8 cellular contexts compared by ENCODE assay signal in genomic region chr20:8790442-8791074, GRCh38.
DNase-seq lines count a peak whose midpoint lies in the region; ATAC-seq and TF ChIP-seq lines count a peak whose summit lies in the region.

No MANE protein-coding gene starts in this region.

- WGBS in lower leg skin, 2 donors: 45 to 50% methylated on average over 5 of the region's 5 CpGs

- intact Hi-C loops in lower leg skin (cut with DNase I; ENCODE audit: low total_unique reads): no loop called here

- TF ChIP-seq CTCF in lower leg skin (IDR thresholded peaks at IDR 0.05): peak in 2 of 3 donors; percentile 72 to 95

- TF ChIP-seq POLR2A in lower leg skin (IDR thresholded peaks at IDR 0.05): no peak

- DNase-seq in COLO829 (ENCODE audit: low spot score): peak; percentile 32
- DNase-seq in NCI-H748 treated with DMSO at 0.1 percent for 48 hours (lab: John Stamatoyannopoulos, UW): peak; percentile 60
- DNase-seq in cerebellum (ENCODE audit: low spot score): peak; percentile 56
- peak in 1 of 2 donors; percentile 32 for DNase-seq in lower leg skin (ENCODE audit: low spot score in 2 of 2)
- DNase-seq in stimulated activated naive CD4-positive, alpha-beta T cell treated with Interleukin-2 at 50 U/mL for 16 hours (lab: John Stamatoyannopoulos, UW): no peak
- DNase-seq in stimulated activated naive CD4-positive, alpha-beta T cell (lab: John Stamatoyannopoulos, UW): no peak

- H3K4me3 ChIP-seq in lower leg skin (ENCODE audit: low read depth, poor library complexity, severe bottlenecking): no peak overlapping the region

- ATAC-seq in GM18511 (IDR thresholded peaks at IDR 0.05; ENCODE audit: unreplicated experiment) (peak; percentile 82), HG03139 (IDR thresholded peaks at IDR 0.05; ENCODE audit: unreplicated experiment) (peak; percentile 88)

Comparison
In these comparisons a context has a peak if more than half of its experiments do, and no peak if none do; other contexts are left out.
1. DNase-seq: peak in COLO829 (single experiment), NCI-H748 treated with DMSO at 0.1 percent for 48 hours (single experiment) and cerebellum (single experiment); none in stimulated activated naive CD4-positive, alpha-beta T cell treated with Interleukin-2 at 50 U/mL for 16 hours (single experiment) and stimulated activated naive CD4-positive, alpha-beta T cell (0 of 6).